In genomic region chr16:67241008-67241900, GRCh38 we compare ENCODE assay signal across 8 cellular contexts. TPM values are rescaled to one million over a fixed set of nuclear protein-coding genes. Genes with fewer than 3 reads are reported as not detected.
DNase-seq lines count a peak whose midpoint lies in the region; ATAC-seq and FAIRE-seq lines count a peak whose summit lies in the region.

No MANE protein-coding gene starts in this region.

- H3K27ac Mint-ChIP-seq in activated CD4-positive, alpha-beta memory T cell treated with anti-CD3 and anti-CD28 coated beads, Interleukin-2, amount 10 ng/mL, durations not matched to agents 7 days and 5 days: peak overlapping the region; percentile 38

- DNase-seq in HCEC 1CT: peak; percentile 78
- DNase-seq in activated CD4-positive, alpha-beta memory T cell treated with anti-CD3 and anti-CD28 coated beads, Interleukin-2, amount 10 ng/mL, durations not matched to agents 7 days and 5 days: no peak
- peak; percentile 84 for DNase-seq in cardiac septum (ENCODE audit: low spot score)
- peak; percentile 60 for DNase-seq in small intestine
- DNase-seq in NCI-H128 (lab: John Stamatoyannopoulos, UW; ENCODE audit: unreplicated experiment): no peak
- DNase-seq in SKM-1 treated with dmso at 0.1 percent for 144 hours (lab: John Stamatoyannopoulos, UW; ENCODE audit: unreplicated experiment): no peak
- no peak for DNase-seq in NCI-H345 treated with DMSO at 0.1 percent for 48 hours (lab: John Stamatoyannopoulos, UW; ENCODE audit: unreplicated experiment)

- intact Hi-C loops in cardiac septum (cut with DNase I): no loop called here

- 16 to 49% (median 26%) methylated on average over 9 to 10 of the region's 10 CpGs for WGBS in small intestine, 3 donors

- H3K36me3 Mint-ChIP-seq in activated CD4-positive, alpha-beta memory T cell treated with anti-CD3 and anti-CD28 coated beads, Interleukin-2, amount 10 ng/mL, durations not matched to agents 7 days and 5 days (ENCODE audit: low read depth): peaks cover 39% of the 10 kb centered on the region

- POLR2A ChIA-PET in activated CD4-positive, alpha-beta memory T cell treated with anti-CD3 and anti-CD28 coated beads, Interleukin-2, amount 10 ng/mL, durations not matched to agents 7 days and 5 days (lab: Charles Lee): interaction anchor here (15.4 kb wide), 1 partner anchor 15 kb away, joined by 187 read pairs; the partner anchor contains the start of gene TMEM208

- H3K4me3 ChIP-seq in small intestine (ENCODE audit: low read depth in 1 of 2, low read length in 2 of 2): no peak overlapping the region

- peaks cover 6 to 12% of the 10 kb centered on the region in 2 donors for H3K36me3 ChIP-seq in small intestine (ENCODE audit: control insufficient read depth in 2 of 2, insufficient read depth in 2 of 2, low read length in 2 of 2)

- peaks cover 2 to 5% of the 10 kb centered on the region in 2 donors for H3K4me1 ChIP-seq in small intestine (ENCODE audit: control insufficient read depth in 2 of 2, insufficient read depth in 1 of 2, low read depth in 1 of 2, low read length in 1 of 2)

- H3K27me3 Mint-ChIP-seq in activated CD4-positive, alpha-beta memory T cell treated with anti-CD3 and anti-CD28 coated beads, Interleukin-2, amount 10 ng/mL, durations not matched to agents 7 days and 5 days: no peaks in the 10 kb centered on the region

- FAIRE-seq in small intestine (lab: Jason Lieb, UNC): no peak

- peak overlapping the region; percentile 5 to 72 for H3K27ac ChIP-seq in small intestine (ENCODE audit: low read depth in 1 of 2, low read length in 1 of 2)

- no peaks in the 10 kb centered on the region for H3K9me3 Mint-ChIP-seq in activated CD4-positive, alpha-beta memory T cell treated with anti-CD3 and anti-CD28 coated beads, Interleukin-2, amount 10 ng/mL, durations not matched to agents 7 days and 5 days

- no peak overlapping the region for H3K4me3 Mint-ChIP-seq in activated CD4-positive, alpha-beta memory T cell treated with anti-CD3 and anti-CD28 coated beads, Interleukin-2, amount 10 ng/mL, durations not matched to agents 7 days and 5 days

- H3K27me3 ChIP-seq in small intestine (ENCODE audit: control insufficient read depth in 2 of 2, insufficient read depth in 2 of 2, low read length in 2 of 2): no peaks in the 10 kb centered on the region

- H3K9me3 ChIP-seq in small intestine (ENCODE audit: control insufficient read depth, low read depth): no peaks in the 10 kb centered on the region

- no peak for ATAC-seq in HG02884 (IDR thresholded peaks at IDR 0.05; ENCODE audit: unreplicated experiment)

- CTCF ChIA-PET in activated CD4-positive, alpha-beta memory T cell treated with anti-CD3 and anti-CD28 coated beads, Interleukin-2, amount 10 ng/mL, durations not matched to agents 7 days and 5 days (lab: Charles Lee): interaction anchor here (0.6 kb wide), 1 partner anchor 271 kb away, joined by 4 read pairs; no protein-coding TSS in a partner anchor

- H3K4me1 Mint-ChIP-seq in activated CD4-positive, alpha-beta memory T cell treated with anti-CD3 and anti-CD28 coated beads, Interleukin-2, amount 10 ng/mL, durations not matched to agents 7 days and 5 days: peaks cover 71% of the 10 kb centered on the region

RNA-seq across cellular contexts. Expression of gene FHOD1, which starts 6.0 kb away (rescaled TPM):
- total RNA-seq in activated CD4-positive, alpha-beta memory T cell treated with anti-CD3 and anti-CD28 coated beads, Interleukin-2, amount 10 ng/mL, durations not matched to agents 7 days and 5 days: 10 to 100 TPM; 94.8 to 99.1 TPM
- 33.4 TPM for total RNA-seq in cardiac septum
- 10 to 100 TPM; 12.8 to 19.7 (median 18.9) TPM for polyA plus RNA-seq in small intestine

RNA-seq across cellular contexts. Expression of gene SLC9A5, which starts 7.5 kb away (rescaled TPM):
- total RNA-seq in activated CD4-positive, alpha-beta memory T cell treated with anti-CD3 and anti-CD28 coated beads, Interleukin-2, amount 10 ng/mL, durations not matched to agents 7 days and 5 days: 1 to 10 TPM; 2.2 to 2.8 TPM
- 1.1 TPM for total RNA-seq in cardiac septum
- under 1 TPM in 2 of 3 donors, not detected in 1; 0.39 to 0.54 TPM for polyA plus RNA-seq in small intestine

RNA-seq across cellular contexts. Expression of gene TMEM208, which starts 14.3 kb away (rescaled TPM):
- total RNA-seq in activated CD4-positive, alpha-beta memory T cell treated with anti-CD3 and anti-CD28 coated beads, Interleukin-2, amount 10 ng/mL, durations not matched to agents 7 days and 5 days: 10 to 100 TPM; 39.6 to 39.7 TPM
- total RNA-seq in cardiac septum: 16.3 TPM
- 100 to 1,000 TPM in 2 of 3 donors, 10 to 100 TPM in 1; 83.2 to 153 (median 121) TPM for polyA plus RNA-seq in small intestine

RNA-seq across cellular contexts. Expression of gene PLEKHG4, which starts 38.1 kb away (rescaled TPM):
- 10 to 100 TPM in 1 of 2 experiments, 1 to 10 TPM in 1; 9.2 to 10.9 TPM for total RNA-seq in activated CD4-positive, alpha-beta memory T cell treated with anti-CD3 and anti-CD28 coated beads, Interleukin-2, amount 10 ng/mL, durations not matched to agents 7 days and 5 days
- 0.70 TPM for total RNA-seq in cardiac septum
- 1 to 10 TPM; 1.6 to 5.2 (median 4.7) TPM for polyA plus RNA-seq in small intestine

RNA-seq across cellular contexts. Expression of gene ELMO3, which starts 42.3 kb away (rescaled TPM):
- total RNA-seq in activated CD4-positive, alpha-beta memory T cell treated with anti-CD3 and anti-CD28 coated beads, Interleukin-2, amount 10 ng/mL, durations not matched to agents 7 days and 5 days: 1 to 10 TPM; 7.3 to 8.3 TPM
- 0.92 TPM for total RNA-seq in cardiac septum
- 100 to 1,000 TPM in 1 of 3 donors, 10 to 100 TPM in 2; 36.3 to 101 (median 89.7) TPM for polyA plus RNA-seq in small intestine

Comparison
In these comparisons a context has a peak if more than half of its experiments do, and no peak if none do; other contexts are left out.
1. DNase-seq: peak in HCEC 1CT (single experiment), cardiac septum (single experiment) and small intestine (single experiment); none in activated CD4-positive, alpha-beta memory T cell treated with anti-CD3 and anti-CD28 coated beads, Interleukin-2, amount 10 ng/mL, durations not matched to agents 7 days and 5 days (single experiment), NCI-H128 (single experiment), SKM-1 treated with dmso at 0.1 percent for 144 hours (single experiment) and NCI-H345 treated with DMSO at 0.1 percent for 48 hours (single experiment).